1 cellular context compared by ENCODE assay signal in the genomic region with DNA sequence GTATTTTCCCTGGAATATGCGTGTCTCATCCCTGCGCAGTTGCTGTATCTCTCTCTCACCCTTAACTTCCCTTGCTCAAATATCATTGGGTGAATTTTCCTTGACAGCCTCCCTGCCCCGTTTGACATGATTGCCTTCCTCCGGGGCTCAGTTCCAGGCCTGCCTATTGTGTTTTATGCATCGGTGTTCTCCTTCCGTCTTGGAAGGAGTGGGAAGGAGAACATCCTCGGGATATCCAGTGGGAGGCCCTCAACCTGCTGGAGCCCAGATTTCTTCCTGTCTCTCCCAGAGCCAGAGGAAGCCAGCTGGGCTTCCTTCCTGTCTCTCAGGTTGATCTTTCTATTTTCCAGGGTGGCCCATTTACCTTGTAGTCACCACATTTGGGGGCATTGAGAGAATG.
TF ChIP-seq lines count a peak whose summit lies in the region.

No MANE protein-coding gene starts in this region.

TF ChIP-seq in HepG2, 621 proteins besides CTCF, POLR2A, EP300 and RAD21 (continued from another document):
- TF ChIP-seq, protein P1, sequence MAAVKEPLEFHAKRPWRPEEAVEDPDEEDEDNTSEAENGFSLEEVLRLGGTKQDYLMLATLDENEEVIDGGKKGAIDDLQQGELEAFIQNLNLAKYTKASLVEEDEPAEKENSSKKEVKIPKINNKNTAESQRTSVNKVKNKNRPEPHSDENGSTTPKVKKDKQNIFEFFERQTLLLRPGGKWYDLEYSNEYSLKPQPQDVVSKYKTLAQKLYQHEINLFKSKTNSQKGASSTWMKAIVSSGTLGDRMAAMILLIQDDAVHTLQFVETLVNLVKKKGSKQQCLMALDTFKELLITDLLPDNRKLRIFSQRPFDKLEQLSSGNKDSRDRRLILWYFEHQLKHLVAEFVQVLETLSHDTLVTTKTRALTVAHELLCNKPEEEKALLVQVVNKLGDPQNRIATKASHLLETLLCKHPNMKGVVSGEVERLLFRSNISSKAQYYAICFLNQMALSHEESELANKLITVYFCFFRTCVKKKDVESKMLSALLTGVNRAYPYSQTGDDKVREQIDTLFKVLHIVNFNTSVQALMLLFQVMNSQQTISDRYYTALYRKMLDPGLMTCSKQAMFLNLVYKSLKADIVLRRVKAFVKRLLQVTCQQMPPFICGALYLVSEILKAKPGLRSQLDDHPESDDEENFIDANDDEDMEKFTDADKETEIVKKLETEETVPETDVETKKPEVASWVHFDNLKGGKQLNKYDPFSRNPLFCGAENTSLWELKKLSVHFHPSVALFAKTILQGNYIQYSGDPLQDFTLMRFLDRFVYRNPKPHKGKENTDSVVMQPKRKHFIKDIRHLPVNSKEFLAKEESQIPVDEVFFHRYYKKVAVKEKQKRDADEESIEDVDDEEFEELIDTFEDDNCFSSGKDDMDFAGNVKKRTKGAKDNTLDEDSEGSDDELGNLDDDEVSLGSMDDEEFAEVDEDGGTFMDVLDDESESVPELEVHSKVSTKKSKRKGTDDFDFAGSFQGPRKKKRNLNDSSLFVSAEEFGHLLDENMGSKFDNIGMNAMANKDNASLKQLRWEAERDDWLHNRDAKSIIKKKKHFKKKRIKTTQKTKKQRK (IDR thresholded peaks at IDR 0.05; ENCODE audit: low read length): no peak
- no peak for TF ChIP-seq KMT2B (CRISPR knock-in tag; IDR thresholded peaks at IDR 0.05)
